ENCODE assay signal across 8 cellular contexts in the genomic region with DNA sequence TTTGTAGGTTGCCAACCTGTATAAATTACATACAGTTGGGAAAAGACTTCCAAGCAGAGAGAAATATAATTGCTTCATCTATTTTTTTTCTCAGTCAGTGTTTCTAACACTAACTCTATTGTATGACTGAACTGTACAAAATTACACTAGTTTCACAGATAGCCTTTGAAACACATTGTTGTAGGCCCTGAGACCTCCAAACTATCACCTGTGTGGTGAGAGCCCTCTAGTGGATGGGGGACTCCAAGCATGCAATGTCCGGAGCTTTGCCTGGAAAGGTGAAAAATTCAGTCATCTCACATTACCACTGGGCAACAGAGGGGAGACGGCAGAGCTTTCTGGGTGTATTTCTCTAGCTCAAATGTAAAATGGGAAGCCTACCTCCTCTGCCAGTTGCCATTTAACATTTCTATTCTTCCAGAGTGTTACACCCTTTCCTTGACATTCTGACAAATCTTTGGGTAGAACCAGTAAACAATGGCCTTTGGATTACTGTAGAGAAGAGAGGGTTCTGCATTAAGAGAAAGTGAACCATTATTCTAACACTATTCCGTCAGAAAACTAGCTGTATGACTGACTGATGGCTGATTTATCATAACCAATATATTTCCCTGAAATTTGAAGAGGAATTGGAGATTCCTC.
A peak's percentile ranks its signal among the peaks of the same experiment; 100 is the strongest.
DNase-seq lines count a peak whose midpoint lies in the region; ATAC-seq, FAIRE-seq and TF ChIP-seq lines count a peak whose summit lies in the region.

No MANE protein-coding gene starts in this region.

- H2AFZ ChIP-seq in MM.1S (ENCODE audit: low read length) (no peak overlapping the region), endothelial cell of umbilical vein (ENCODE audit: low read depth, low read length) (no peak overlapping the region)

- H3K9ac ChIP-seq in MM.1S (ENCODE audit: low read length) (no peak overlapping the region), endothelial cell of umbilical vein (replicated peaks; ENCODE audit: extremely low read depth, insufficient read depth, low read length) (no peak overlapping the region)

- no peak for DNase-seq in AG04449 (ENCODE audit: low read depth, low spot score)
- DNase-seq in GM13976 (ENCODE audit: low spot score), result peak; percentile 41
- DNase-seq in MM.1S, result peak; percentile 62
- DNase-seq in SJSA1 (ENCODE audit: low read depth in 1 of 2, low spot score in 2 of 2), result peak; percentile 37 to 58
- DNase-seq in endothelial cell of umbilical vein (ENCODE audit: low read depth, low spot score), result peak; percentile 66
- DNase-seq in mucosa of descending colon, result peak in 1 of 3 donors; percentile 33
- DNase-seq in mesenteric fat pad (ENCODE audit: low spot score), result no peak

- no peaks in the 10 kb centered on the region for H3K27me3 ChIP-seq in MM.1S (replicated peaks; ENCODE audit: insufficient read depth, low read length)
- H3K27me3 ChIP-seq in SJSA1 (replicated peaks), result no peaks in the 10 kb centered on the region
- H3K27me3 ChIP-seq in endothelial cell of umbilical vein (ENCODE audit: control insufficient read depth in 2 of 2, insufficient read depth in 2 of 2, low read length in 2 of 2), result no peaks in the 10 kb centered on the region

- FAIRE-seq in endothelial cell of umbilical vein (lab: Jason Lieb, UNC), result peak; percentile 85

- no peaks in the 10 kb centered on the region for H3K9me2 ChIP-seq in MM.1S (replicated peaks; ENCODE audit: insufficient read depth, low read length)

- no peaks in the 10 kb centered on the region for H3F3A ChIP-seq in MM.1S (ENCODE audit: insufficient read depth, low read length)

- H3K9me1 ChIP-seq in endothelial cell of umbilical vein (replicated peaks; ENCODE audit: control insufficient read depth, extremely low read depth, insufficient read depth, low read length), result no peaks in the 10 kb centered on the region

- CTCF ChIA-PET in AG04449 (lab: Yijun Ruan, JAX), result interaction anchor here (0.6 to 3.3 kb wide), 25 partner anchors 9 to 1085 kb away, joined by 3 to 19 read pairs (median 3); no protein-coding TSS in a partner anchor
- CTCF ChIA-PET in endothelial cell of umbilical vein (lab: Charles Lee), result interaction anchor here (0.5 to 2.5 kb wide), 36 partner anchors 9 to 1086 kb away, joined by 3 to 9 read pairs (median 4); partner anchors contain the start of gene TGFB2

- in situ Hi-C loops in GM13976 (cut with MboI; ENCODE audit: low sequenced_read_pairs, unreplicated experiment), result loop anchor here (25.0 kb wide), 1 partner anchor 1049 kb away; the partner anchor contains the start of gene TGFB2

- no TSS peak for BruUV-seq in endothelial cell of umbilical vein (replicated peaks; lab: Mats Ljungman, UMichigan)

- peak; percentile 71 for ATAC-seq in HG02610 (IDR thresholded peaks at IDR 0.05; ENCODE audit: unreplicated experiment)
- peak; percentile 50 for ATAC-seq in mucosa of descending colon

- no peaks in the 10 kb centered on the region for H3K79me2 ChIP-seq in MM.1S (ENCODE audit: low read length)
- H3K79me2 ChIP-seq in endothelial cell of umbilical vein (ENCODE audit: control insufficient read depth, insufficient read depth, low read length), result no peaks in the 10 kb centered on the region

- H3K27ac ChIP-seq in MM.1S (ENCODE audit: low read length) (no peak overlapping the region), SJSA1 (no peak overlapping the region), endothelial cell of umbilical vein (ENCODE audit: insufficient read depth, low read depth, low read length) (no peak overlapping the region)

- no peak for TF ChIP-seq POLR2A in endothelial cell of umbilical vein (IDR thresholded peaks at IDR 0.05; ENCODE audit: low read depth, low read length)

- POLR2A ChIA-PET in AG04449 (lab: Yijun Ruan, JAX), result no interaction called here
- POLR2A ChIA-PET in endothelial cell of umbilical vein (lab: Charles Lee), result no interaction called here

- H3K4me3 ChIP-seq in AG04449 (ENCODE audit: low read depth, low read length), result no peak overlapping the region
- no peak overlapping the region for H3K4me3 ChIP-seq in MM.1S (ENCODE audit: low read length)
- H3K4me3 ChIP-seq in SJSA1, result no peak overlapping the region
- no peak overlapping the region for H3K4me3 ChIP-seq in endothelial cell of umbilical vein (replicated peaks in 1 of 3; ENCODE audit: insufficient read depth in 1 of 3, low read depth in 1 of 3, low read length in 3 of 3)
- H3K4me3 ChIP-seq in mucosa of descending colon, result no peak overlapping the region

- H3K4me2 ChIP-seq in MM.1S (ENCODE audit: low read depth, low read length) (no peak overlapping the region), endothelial cell of umbilical vein (ENCODE audit: insufficient read depth, low read length) (no peak overlapping the region)

- intact Hi-C loops in endothelial cell of umbilical vein (cut with micrococcal nuclease) (loop anchor here (1.0 to 10.0 kb wide), 9 partner anchors 57 to 1056 kb away; no protein-coding TSS in a partner anchor), mucosa of descending colon (cut with DNase I, micrococcal nuclease) (no loop called here)

- dilution Hi-C loops in endothelial cell of umbilical vein (cut with MboI; ENCODE audit: extremely low pct_ligation_motif_present, low sequenced_read_pairs), result no loop called here

- H4K20me1 ChIP-seq in MM.1S (ENCODE audit: insufficient read depth, low read length), result no peaks in the 10 kb centered on the region
- no peaks in the 10 kb centered on the region for H4K20me1 ChIP-seq in endothelial cell of umbilical vein (replicated peaks; ENCODE audit: control insufficient read depth, extremely low read depth, insufficient read depth, low read length)

- TF ChIP-seq CTCF in AG04449 (IDR thresholded peaks at IDR 0.05; ENCODE audit: insufficient read depth, low read length, missing control alignments) (peak; percentile 78), GM13976 (IDR thresholded peaks at IDR 0.05; ENCODE audit: borderline replicate concordance, control extremely low read depth, extremely low read depth, insufficient read depth, missing control alignments) (peak; percentile 64), MM.1S (IDR thresholded peaks at IDR 0.05; ENCODE audit: low read length) (peak; percentile 84), endothelial cell of umbilical vein (IDR thresholded peaks at IDR 0.05; ENCODE audit: extremely low read depth in 1 of 2, insufficient read depth in 1 of 2, low read depth in 1 of 2, low read length in 2 of 2) (peak; percentile 70 to 81), mucosa of descending colon (IDR thresholded peaks at IDR 0.05) (peak; percentile 17)

- H3K36me3 ChIP-seq in MM.1S (replicated peaks; ENCODE audit: insufficient read depth, low read length), result no peaks in the 10 kb centered on the region
- H3K36me3 ChIP-seq in SJSA1, result no peaks in the 10 kb centered on the region
- no peaks in the 10 kb centered on the region for H3K36me3 ChIP-seq in endothelial cell of umbilical vein (ENCODE audit: control insufficient read depth in 2 of 2, extremely low read depth in 1 of 2, insufficient read depth in 2 of 2, low read length in 2 of 2)
- H3K36me3 ChIP-seq in mucosa of descending colon (ENCODE audit: low read depth), result no peaks in the 10 kb centered on the region

- peaks cover 11% of the 10 kb centered on the region for H3K4me1 ChIP-seq in MM.1S (ENCODE audit: low read length)
- peaks cover 8% of the 10 kb centered on the region for H3K4me1 ChIP-seq in SJSA1 (replicated peaks)
- no peaks in the 10 kb centered on the region for H3K4me1 ChIP-seq in endothelial cell of umbilical vein (ENCODE audit: control insufficient read depth, extremely low read depth, insufficient read depth, low read length)
- no peaks in the 10 kb centered on the region for H3K4me1 ChIP-seq in mucosa of descending colon (ENCODE audit: low read depth)

- no peaks in the 10 kb centered on the region for H3K9me3 ChIP-seq in MM.1S (replicated peaks; ENCODE audit: insufficient read depth, low read length)
- H3K9me3 ChIP-seq in SJSA1 (replicated peaks), result no peaks in the 10 kb centered on the region
- H3K9me3 ChIP-seq in endothelial cell of umbilical vein (replicated peaks; ENCODE audit: control insufficient read depth, insufficient read depth, low read length), result no peaks in the 10 kb centered on the region
- H3K9me3 ChIP-seq in mucosa of descending colon, result no peaks in the 10 kb centered on the region

TF ChIP-seq in endothelial cell of umbilical vein, 7 proteins besides CTCF, POLR2A, EP300 and RAD21:
- TF ChIP-seq JUN (IDR thresholded peaks at IDR 0.05; ENCODE audit: borderline replicate concordance, insufficient read depth, insufficient read length, low read depth) (no peak), MAX (IDR thresholded peaks at IDR 0.05; ENCODE audit: insufficient read depth, insufficient read length) (no peak), FOS (IDR thresholded peaks at IDR 0.05; ENCODE audit: borderline replicate concordance, insufficient read depth, low read length) (no peak), POLR2AphosphoS5 (IDR thresholded peaks at IDR 0.05; ENCODE audit: insufficient read depth, low read depth, low read length) (no peak), MYC (IDR thresholded peaks at IDR 0.05; ENCODE audit: low read depth, low read length) (no peak), GATA2 (IDR thresholded peaks at IDR 0.05; ENCODE audit: insufficient read depth, insufficient read length, low read depth, low read length) (no peak), EZH2 (IDR thresholded peaks at IDR 0.05; ENCODE audit: borderline replicate concordance, low read depth, low read length, severe bottlenecking) (no peak)

Comparison
In these comparisons a context has a peak if more than half of its experiments do, and no peak if none do; other contexts are left out.
1. DNase-seq: peak in GM13976 (single experiment), MM.1S (single experiment), SJSA1 (2 of 2) and endothelial cell of umbilical vein (single experiment); none in AG04449 (single experiment) and mesenteric fat pad (single experiment).
2. CTCF ChIP-seq: peak in every context shown above with its lines; median percentile 84 in MM.1S; 78 in AG04449; 76 in endothelial cell of umbilical vein; 64 in GM13976; 17 in mucosa of descending colon.